In genomic region chr13:97574926-97575325, GRCh38 we compare ENCODE assay signal across 9 cellular contexts.
DNase-seq lines count a peak whose midpoint lies in the region; ATAC-seq, FAIRE-seq and TF ChIP-seq lines count a peak whose summit lies in the region.
"Had no signal": no experiment of that assay in that cellular context is flagged by ENCODE, and none has a peak within 500 bp of the region (broad histone marks: within the 10 kb centered on the region; RNA-seq: fewer than 3 reads in every experiment).

No MANE protein-coding gene starts in this region.

- TF ChIP-seq CTCF in fibroblast of lung (conservative IDR thresholded peaks at IDR 0.05 in 1 of 2, IDR thresholded peaks at IDR 0.05 in 1 of 2; ENCODE audit: low read depth in 1 of 2, low read length in 2 of 2) = peak; percentile 67 to 73

- H3K27ac ChIP-seq in fibroblast of lung (ENCODE audit: insufficient read depth, low read length) = no peak overlapping the region
- H3K27ac ChIP-seq: body of pancreas had no signal

- H3K4me3 Mint-ChIP-seq in activated T-helper 17 cell treated with anti-CD3 and anti-CD28 coated beads, Interleukin-2, amount 50 U/mL, for 72 hours = no peak overlapping the region

- no peaks in the 10 kb centered on the region for H4K20me1 ChIP-seq in fibroblast of lung (ENCODE audit: control insufficient read depth, extremely low read depth, insufficient read depth, low read length)

- H3K27me3 ChIP-seq in fibroblast of lung (ENCODE audit: control insufficient read depth, insufficient read depth, low read length) = no peaks in the 10 kb centered on the region
- H3K27me3 ChIP-seq: body of pancreas had no signal

- H3K9me3 ChIP-seq in fibroblast of lung (ENCODE audit: control insufficient read depth, insufficient read depth, low read depth, low read length) = no peaks in the 10 kb centered on the region
- H3K9me3 ChIP-seq: body of pancreas had no signal

- DNase-seq in AG20443 (ENCODE audit: low spot score) (peak; percentile 50), NCI-H69 (lab: John Stamatoyannopoulos, UW) (peak; percentile 51), fibroblast of lung (ENCODE audit: low read depth in 2 of 2) (peak; percentile 7 to 65), T-helper 9 cell (no peak), HTR-8/SVneo (ENCODE audit: insufficient read length, low spot score) (no peak)
- peak; percentile 8 for DNase-seq in stimulated activated naive CD8-positive, alpha-beta T cell treated with anti-CD3 and anti-CD28 coated beads, Interleukin-15, Interleukin-2, amounts not matched to agents 100 U/mL and 50 U/mL, for 24 hours

- H3K4me1 ChIP-seq in fibroblast of lung (ENCODE audit: control insufficient read depth, extremely low read depth, insufficient read depth, low read length) = no peaks in the 10 kb centered on the region
- H3K4me1 ChIP-seq: body of pancreas had no signal

- FAIRE-seq in HTR-8/SVneo (lab: Jason Lieb, UNC) = no peak

- peak; percentile 66 for ATAC-seq in GM19438 (IDR thresholded peaks at IDR 0.05; ENCODE audit: low read depth, unreplicated experiment)
- ATAC-seq in stimulated activated naive CD8-positive, alpha-beta T cell treated with anti-CD3 and anti-CD28 coated beads, Interleukin-15, Interleukin-2, amounts not matched to agents 100 U/mL and 50 U/mL, for 24 hours = no peak
- ATAC-seq in activated T-helper 17 cell treated with anti-CD3 and anti-CD28 coated beads, Interleukin-2, amount 50 U/mL, for 72 hours (replicated peaks) = no peak
- ATAC-seq: body of pancreas had no signal

- no peak overlapping the region for H3K4me3 ChIP-seq in fibroblast of lung (replicated peaks in 1 of 4; ENCODE audit: control extremely low read depth in 1 of 4, insufficient read depth in 1 of 4, low read depth in 3 of 4, low read length in 4 of 4)
- H3K4me3 ChIP-seq: body of pancreas had no signal

- no peak overlapping the region for H3K27ac Mint-ChIP-seq in activated T-helper 17 cell treated with anti-CD3 and anti-CD28 coated beads, Interleukin-2, amount 50 U/mL, for 72 hours

- H3K4me1 Mint-ChIP-seq in activated T-helper 17 cell treated with anti-CD3 and anti-CD28 coated beads, Interleukin-2, amount 50 U/mL, for 72 hours = no peaks in the 10 kb centered on the region

- no peaks in the 10 kb centered on the region for H3K36me3 Mint-ChIP-seq in activated T-helper 17 cell treated with anti-CD3 and anti-CD28 coated beads, Interleukin-2, amount 50 U/mL, for 72 hours (ENCODE audit: low read depth)

- no peak overlapping the region for H3K9ac ChIP-seq in fibroblast of lung (ENCODE audit: insufficient read depth, low read length)

- H3K27me3 Mint-ChIP-seq in activated T-helper 17 cell treated with anti-CD3 and anti-CD28 coated beads, Interleukin-2, amount 50 U/mL, for 72 hours = peaks cover 25% of the 10 kb centered on the region

- no peaks in the 10 kb centered on the region for H3K36me3 ChIP-seq in fibroblast of lung (ENCODE audit: control insufficient read depth, insufficient read depth, low read length)

- no peaks in the 10 kb centered on the region for H3K79me2 ChIP-seq in fibroblast of lung (ENCODE audit: control insufficient read depth, insufficient read depth, low read length)

- H3K9me3 Mint-ChIP-seq in activated T-helper 17 cell treated with anti-CD3 and anti-CD28 coated beads, Interleukin-2, amount 50 U/mL, for 72 hours = peaks cover 4% of the 10 kb centered on the region

- H2AFZ ChIP-seq in fibroblast of lung (ENCODE audit: low read length) = no peak overlapping the region

- no peak overlapping the region for H3K4me2 ChIP-seq in fibroblast of lung (ENCODE audit: extremely low read depth, insufficient read depth, low read length)

Comparison
In these comparisons a context has a peak if more than half of its experiments do, and no peak if none do; other contexts are left out.
1. DNase-seq: peak in AG20443 (single experiment), NCI-H69 (single experiment), fibroblast of lung (2 of 2) and stimulated activated naive CD8-positive, alpha-beta T cell treated with anti-CD3 and anti-CD28 coated beads, Interleukin-15, Interleukin-2, amounts not matched to agents 100 U/mL and 50 U/mL, for 24 hours (single experiment); none in T-helper 9 cell (single experiment) and HTR-8/SVneo (single experiment).